Comparison of ENCODE assay signal across 9 cellular contexts in genomic region chr22:16600644-16601436, GRCh38. TPM values are rescaled to one million over a fixed set of nuclear protein-coding genes. Genes with fewer than 3 reads are reported as not detected.
DNase-seq lines count a peak whose midpoint lies in the region; ATAC-seq and TF ChIP-seq lines count a peak whose summit lies in the region.
"Not testable (repeated sequence)": the region's sequence is repeated elsewhere in the genome, so short reads cannot be mapped to it uniquely, and the experiment has no call there.
"Had no signal": no experiment of that assay in that cellular context is flagged by ENCODE, and none has a peak within 500 bp of the region (broad histone marks: within the 10 kb centered on the region; RNA-seq: fewer than 3 reads in every experiment).

No MANE protein-coding gene starts in this region.

- intact Hi-C loops in activated T-helper 1 cell treated with anti-CD3 and anti-CD28 coated beads, Interleukin-12 subunit alpha, Interleukin-12 subunit beta, Interleukin-2, Interleukin-4 antibody, amounts not matched to agents 30 ng/mL and 10 ng/mL and 1 ng/mL, durations not matched to agents 14 hours and 24 hours and 36 hours (cut with micrococcal nuclease), result not testable (repeated sequence)

- H3K4me1 ChIP-seq in DND-41 (ENCODE audit: insufficient read depth, low read length), result peaks cover 34% of the 10 kb centered on the region
- H3K4me1 ChIP-seq in SK-N-SH (ENCODE audit: control insufficient read depth in 1 of 2, insufficient read depth in 2 of 2, low read depth in 1 of 2, low read length in 1 of 2); right atrium auricular region: not testable (repeated sequence)

- 0 out of 2 replicates have a peak overlapping the region, but pooled peaks have one; percentile 11 for H3K27ac ChIP-seq in DND-41 (ENCODE audit: low read length)
- not testable (repeated sequence) for H3K27ac ChIP-seq in SK-N-SH (ENCODE audit: low read depth in 2 of 2, low read length in 1 of 2)
- peak overlapping the region; percentile 64 to 75 for H3K27ac ChIP-seq in right atrium auricular region

- H3K4me3 ChIP-seq in DND-41 (ENCODE audit: low read depth in 1 of 2, low read length in 2 of 2) (peak overlapping the region; percentile 29 to 81; a peak in 3 of 4 replicates), right atrium auricular region (peak overlapping the region; percentile 41 to 57)
- H3K4me3 ChIP-seq in SK-N-SH (ENCODE audit: low read depth in 2 of 2, low read length in 1 of 2), result not testable (repeated sequence)

- WGBS in SK-N-SH (ENCODE audit: low lambda C conversion rate), result 5% methylated on average over 28 of the region's 71 CpGs

- H3K36me3 Mint-ChIP-seq in activated T-helper 1 cell treated with anti-CD3 and anti-CD28 coated beads, Interleukin-12 subunit alpha, Interleukin-12 subunit beta, Interleukin-2, Interleukin-4 antibody, amounts not matched to agents 30 ng/mL and 10 ng/mL and 1 ng/mL, durations not matched to agents 14 hours and 24 hours and 36 hours (ENCODE audit: low read depth); natural killer cell treated with Interleukin-12 subunit alpha and Interleukin-12 subunit beta and Interleukin-15 and Interleukin-18, amount 100 ng/mL, for 72 hours: not testable (repeated sequence)

- H3F3A ChIP-seq in SK-N-SH (replicated peaks; ENCODE audit: insufficient read depth), result not testable (repeated sequence)

- peak overlapping the region; percentile 37 for H3K4me3 Mint-ChIP-seq in activated T-helper 1 cell treated with anti-CD3 and anti-CD28 coated beads, Interleukin-12 subunit alpha, Interleukin-12 subunit beta, Interleukin-2, Interleukin-4 antibody, amounts not matched to agents 30 ng/mL and 10 ng/mL and 1 ng/mL, durations not matched to agents 14 hours and 24 hours and 36 hours
- H3K4me3 Mint-ChIP-seq in natural killer cell treated with Interleukin-12 subunit alpha and Interleukin-12 subunit beta and Interleukin-15 and Interleukin-18, amount 100 ng/mL, for 72 hours, result peak overlapping the region; percentile 27

- TF ChIP-seq EP300 in SK-N-SH (IDR thresholded peaks at IDR 0.05; ENCODE audit: borderline replicate concordance in 1 of 2, low read depth in 1 of 2, low read length in 1 of 2), result not testable (repeated sequence)

- peak; percentile 86 for DNase-seq in DND-41
- peak; percentile 44 for DNase-seq in SK-N-SH
- not testable (repeated sequence) for DNase-seq in activated T-helper 1 cell treated with anti-CD3 and anti-CD28 coated beads, Interleukin-12 subunit alpha, Interleukin-12 subunit beta, Interleukin-2, Interleukin-4 antibody, amounts not matched to agents 30 ng/mL and 10 ng/mL and 1 ng/mL, durations not matched to agents 14 hours and 24 hours and 36 hours (ENCODE audit: low spot score); natural killer cell treated with Interleukin-12 subunit alpha and Interleukin-12 subunit beta and Interleukin-15 and Interleukin-18, amount 100 ng/mL, for 72 hours (ENCODE audit: low spot score)
- DNase-seq in effector CD8-positive, alpha-beta T cell (lab: John Stamatoyannopoulos, UW), result peak; percentile 58
- DNase-seq in right atrium auricular region (ENCODE audit: low spot score), result peak; percentile 72
- peak in 3 of 4 experiments; percentile 2 to 49 (median 11) for DNase-seq in stimulated activated CD4-positive, alpha-beta T cell treated with anti-CD3 and anti-CD28 coated beads, Interleukin-1b, Interleukin-23, amount 100 ng/mL, for 24 hours (ENCODE audit: low read depth in 4 of 4, low spot score in 1 of 4)
- peak; percentile 70 for DNase-seq in ureter (ENCODE audit: low spot score)

- TF ChIP-seq RAD21 in SK-N-SH (IDR thresholded peaks at IDR 0.05; ENCODE audit: low read length), result not testable (repeated sequence)

- POLR2A ChIA-PET in SK-N-SH (lab: Yijun Ruan, JAX), result not testable (repeated sequence)

- H4K20me1 ChIP-seq in DND-41 (ENCODE audit: insufficient read depth, low read length), result peaks cover 17% of the 10 kb centered on the region; the same call in 1 of the 2 replicates
- not testable (repeated sequence) for H4K20me1 ChIP-seq in SK-N-SH (ENCODE audit: insufficient read depth)

- CTCF ChIA-PET in SK-N-SH (lab: Yijun Ruan, JAX), result not testable (repeated sequence)

- H3K27ac Mint-ChIP-seq in activated T-helper 1 cell treated with anti-CD3 and anti-CD28 coated beads, Interleukin-12 subunit alpha, Interleukin-12 subunit beta, Interleukin-2, Interleukin-4 antibody, amounts not matched to agents 30 ng/mL and 10 ng/mL and 1 ng/mL, durations not matched to agents 14 hours and 24 hours and 36 hours, result peak overlapping the region; percentile 26
- H3K27ac Mint-ChIP-seq in natural killer cell treated with Interleukin-12 subunit alpha and Interleukin-12 subunit beta and Interleukin-15 and Interleukin-18, amount 100 ng/mL, for 72 hours, result not testable (repeated sequence)

- peak overlapping the region; percentile 78 for H3K9ac ChIP-seq in DND-41 (ENCODE audit: low read depth, low read length)
- not testable (repeated sequence) for H3K9ac ChIP-seq in SK-N-SH

- not testable (repeated sequence) for TF ChIP-seq CTCF in DND-41 (IDR thresholded peaks at IDR 0.05; ENCODE audit: borderline replicate concordance, extremely low read depth, low read length, poor library complexity, severe bottlenecking); SK-N-SH (IDR thresholded peaks at IDR 0.05); right atrium auricular region (IDR thresholded peaks at IDR 0.05)

- ATAC-seq in DND-41 (ENCODE audit: insufficient read depth, low read depth), result peak; percentile 45
- peak; percentile 64 to 69 for ATAC-seq in natural killer cell treated with Interleukin-12 subunit alpha and Interleukin-12 subunit beta and Interleukin-15 and Interleukin-18, amount 100 ng/mL, for 72 hours

- H3K9me3 Mint-ChIP-seq in activated T-helper 1 cell treated with anti-CD3 and anti-CD28 coated beads, Interleukin-12 subunit alpha, Interleukin-12 subunit beta, Interleukin-2, Interleukin-4 antibody, amounts not matched to agents 30 ng/mL and 10 ng/mL and 1 ng/mL, durations not matched to agents 14 hours and 24 hours and 36 hours; natural killer cell treated with Interleukin-12 subunit alpha and Interleukin-12 subunit beta and Interleukin-15 and Interleukin-18, amount 100 ng/mL, for 72 hours: not testable (repeated sequence)

- H3K27me3 Mint-ChIP-seq in activated T-helper 1 cell treated with anti-CD3 and anti-CD28 coated beads, Interleukin-12 subunit alpha, Interleukin-12 subunit beta, Interleukin-2, Interleukin-4 antibody, amounts not matched to agents 30 ng/mL and 10 ng/mL and 1 ng/mL, durations not matched to agents 14 hours and 24 hours and 36 hours (ENCODE audit: insufficient read depth), result peaks cover 43% of the 10 kb centered on the region
- H3K27me3 Mint-ChIP-seq in natural killer cell treated with Interleukin-12 subunit alpha and Interleukin-12 subunit beta and Interleukin-15 and Interleukin-18, amount 100 ng/mL, for 72 hours, result peaks cover 21 to 24% of the 10 kb centered on the region in 2 donors

- peaks cover 37% of the 10 kb centered on the region for H3K79me2 ChIP-seq in DND-41 (ENCODE audit: insufficient read depth, low read length)
- H3K79me2 ChIP-seq in SK-N-SH (ENCODE audit: insufficient read depth), result not testable (repeated sequence)

- not testable (repeated sequence) for H3K4me1 Mint-ChIP-seq in activated T-helper 1 cell treated with anti-CD3 and anti-CD28 coated beads, Interleukin-12 subunit alpha, Interleukin-12 subunit beta, Interleukin-2, Interleukin-4 antibody, amounts not matched to agents 30 ng/mL and 10 ng/mL and 1 ng/mL, durations not matched to agents 14 hours and 24 hours and 36 hours (ENCODE audit: low read depth); natural killer cell treated with Interleukin-12 subunit alpha and Interleukin-12 subunit beta and Interleukin-15 and Interleukin-18, amount 100 ng/mL, for 72 hours (ENCODE audit: low read depth in 2 of 2)

- H2AFZ ChIP-seq in DND-41 (ENCODE audit: low read depth, low read length), result peak overlapping the region; percentile 68
- not testable (repeated sequence) for H2AFZ ChIP-seq in SK-N-SH (ENCODE audit: low read depth)

- H3K36me3 ChIP-seq in DND-41 (ENCODE audit: insufficient read depth, low read length); SK-N-SH (replicated peaks in 1 of 2; ENCODE audit: control insufficient read depth in 1 of 2, insufficient read depth in 2 of 2, low read length in 1 of 2); right atrium auricular region: not testable (repeated sequence)

- H3K4me2 ChIP-seq in DND-41 (ENCODE audit: insufficient read depth, low read length), result peak overlapping the region; percentile 66
- not testable (repeated sequence) for H3K4me2 ChIP-seq in SK-N-SH

- H3K9me2 ChIP-seq in SK-N-SH, result not testable (repeated sequence)

- not testable (repeated sequence) for H3K9me3 ChIP-seq in DND-41 (ENCODE audit: insufficient read depth, low read length, severe bottlenecking); SK-N-SH; right atrium auricular region

- H3K27me3 ChIP-seq in DND-41 (ENCODE audit: insufficient read depth, low read length, poor library complexity); right atrium auricular region: not testable (repeated sequence)
- H3K27me3 ChIP-seq in SK-N-SH (ENCODE audit: insufficient read depth), result peaks cover 15% of the 10 kb centered on the region

RNA-seq across cellular contexts. Expression of gene CCT8L2, which starts 8.2 kb away (rescaled TPM):
- not detected in 2 replicates for polyA plus RNA-seq in SK-N-SH (2012; rRNA removed)
- not detected in 2 replicates for polyA plus RNA-seq in SK-N-SH (2012; cell fraction: cytosol; rRNA removed)
- not detected in 2 replicates for polyA plus RNA-seq in SK-N-SH (2012; cell fraction: nucleus; rRNA removed)
- not detected in 2 replicates for total RNA-seq in activated T-helper 1 cell treated with anti-CD3 and anti-CD28 coated beads, Interleukin-12 subunit alpha, Interleukin-12 subunit beta, Interleukin-2, Interleukin-4 antibody, amounts not matched to agents 30 ng/mL and 10 ng/mL and 1 ng/mL, durations not matched to agents 14 hours and 24 hours and 36 hours
- not detected for total RNA-seq in right atrium auricular region
- not detected for total RNA-seq in natural killer cell treated with Interleukin-12 subunit alpha and Interleukin-12 subunit beta and Interleukin-15 and Interleukin-18, amount 100 ng/mL, for 72 hours
- not detected for total RNA-seq in ureter
- total RNA-seq: pulmonary artery endothelial cell had no signal
